Comparison of ENCODE assay signal across 18 cellular contexts in the genomic region with DNA sequence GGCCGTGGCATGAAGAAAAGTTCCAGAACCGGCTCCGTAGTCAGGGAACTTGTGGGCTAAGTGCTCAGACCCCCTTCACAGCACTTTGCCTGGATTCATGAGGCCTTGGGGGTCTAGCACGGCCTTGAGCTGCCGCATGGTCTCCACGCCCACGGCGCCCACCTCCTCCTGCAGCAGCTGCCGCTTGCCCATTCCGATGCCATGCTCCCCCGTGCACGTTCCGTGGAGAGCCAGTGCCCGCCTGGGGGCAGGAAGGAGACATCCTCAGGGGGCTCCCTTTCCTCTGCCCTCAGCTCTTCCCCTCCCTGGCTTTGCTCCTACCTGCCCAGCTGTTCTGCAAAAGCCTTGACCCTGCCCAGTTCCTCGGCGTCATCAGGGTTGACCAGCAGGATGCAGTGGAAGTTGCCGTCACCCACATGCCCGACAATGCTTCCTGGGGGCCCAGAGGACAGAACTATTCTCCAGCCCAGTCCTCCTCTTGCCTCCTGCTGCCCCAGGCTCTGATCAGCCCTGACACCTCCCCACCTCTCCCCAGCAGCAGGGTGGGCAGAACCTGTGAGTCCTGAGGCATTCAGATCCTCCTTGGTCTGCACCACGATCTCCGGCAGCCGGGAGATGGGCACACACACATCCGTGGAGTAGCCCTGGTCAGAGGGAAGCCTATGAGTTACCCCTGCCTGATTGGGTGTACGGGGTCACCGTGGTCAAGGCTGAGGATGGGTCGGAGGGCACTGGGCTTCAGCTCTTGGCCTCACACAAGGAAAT. TPM values are rescaled to one million over a fixed set of nuclear protein-coding genes. Genes with fewer than 3 reads are reported as not detected.
DNase-seq lines count a peak whose midpoint lies in the region; ATAC-seq, FAIRE-seq and TF ChIP-seq lines count a peak whose summit lies in the region.
"Had no signal": no experiment of that assay in that cellular context is flagged by ENCODE, and none has a peak within 500 bp of the region (broad histone marks: within the 10 kb centered on the region; RNA-seq: fewer than 3 reads in every experiment).

No MANE protein-coding gene starts in this region.

- H2BK15ac ChIP-seq in mesenchymal stem cell (ENCODE audit: low read depth, poor library complexity, severe bottlenecking) = peak overlapping the region; percentile 49

- no peak overlapping the region for H4K91ac ChIP-seq in mesenchymal stem cell (ENCODE audit: low read length)

- no peak for FAIRE-seq in frontal cortex (lab: Jason Lieb, UNC)

- H3K23ac ChIP-seq in mesenchymal stem cell (ENCODE audit: low read length in 2 of 2) = no peak overlapping the region

- H3K27ac Mint-ChIP-seq in MCF 10A (ENCODE audit: low read depth, unreplicated experiment) = no peak overlapping the region
- H3K27ac Mint-ChIP-seq: activated naive CD8-positive, alpha-beta T cell treated with anti-CD3 and anti-CD28 coated beads, Interleukin-2, amount 50 U/mL, for 24 hours had no signal

- no peak overlapping the region for H2BK5ac ChIP-seq in mesenchymal stem cell (ENCODE audit: low read depth, low read length, poor library complexity, severe bottlenecking)

- WGBS in mesenchymal stem cell = 94% methylated on average over 25 of the region's 25 CpGs

- no peak overlapping the region for H3K18ac ChIP-seq in mesenchymal stem cell (ENCODE audit: low read depth in 1 of 2, low read length in 2 of 2)

- H3K4me3 ChIP-seq in breast epithelium (no peak overlapping the region), mesenchymal stem cell (ENCODE audit: insufficient read depth in 1 of 2, low read depth in 1 of 2, low read length in 2 of 2) (no peak overlapping the region), subcutaneous abdominal adipose tissue (ENCODE audit: low read depth in 1 of 5, low read length in 5 of 5) (peak overlapping the region in 2 of 5 donors; percentile 13 to 28)
- H3K4me3 ChIP-seq: HAP-1, Peyer's patch had no signal

- intact Hi-C loops in breast epithelium (cut with DNase I; ENCODE audit: low total_unique reads) (no loop called here), MCF 10A (cut with micrococcal nuclease) (no loop called here)

- peak overlapping the region; percentile 84 to 91 for H3K27ac ChIP-seq in breast epithelium
- peak overlapping the region; percentile 91 for H3K27ac ChIP-seq in angular gyrus (ENCODE audit: low read depth, low read length)
- H3K27ac ChIP-seq in mesenchymal stem cell (ENCODE audit: low read length, poor library complexity, severe bottlenecking) = no peak overlapping the region
- peak overlapping the region; percentile 88 for H3K27ac ChIP-seq in subcutaneous abdominal adipose tissue (ENCODE audit: low read depth, low read length)

- POLR2A ChIA-PET in MCF 10A (lab: Yijun Ruan, JAX) = interaction anchor here (4.3 kb wide), 1 partner anchor 114 kb away, joined by 71 read pairs; the partner anchor contains the start of gene ZNRF1

- no peak overlapping the region for H2BK12ac ChIP-seq in mesenchymal stem cell (ENCODE audit: low read length in 2 of 2)

- no peak overlapping the region for H3K4ac ChIP-seq in mesenchymal stem cell (ENCODE audit: low read depth in 1 of 2, low read length in 2 of 2)

- TF ChIP-seq CTCF in breast epithelium (IDR thresholded peaks at IDR 0.05) = no peak
- no peak for TF ChIP-seq CTCF in MCF 10A (IDR thresholded peaks at IDR 0.05; ENCODE audit: unreplicated experiment)

- peaks cover 18% of the 10 kb centered on the region for H3K36me3 Mint-ChIP-seq in MCF 10A (ENCODE audit: insufficient read depth, unreplicated experiment)
- H3K36me3 Mint-ChIP-seq: naive B cell; stimulated activated memory B cell treated with anti-CD40 and anti-IgM and Interleukin-4, amounts not matched to agents 10 μg/mL and 1 μg/mL and 100 μg/mL, for 72 hours had no signal

- H4K8ac ChIP-seq in mesenchymal stem cell (ENCODE audit: low read length) = no peak overlapping the region

- no peak overlapping the region for H3K4me2 ChIP-seq in mesenchymal stem cell (ENCODE audit: low read length, poor library complexity, severe bottlenecking)

- no peaks in the 10 kb centered on the region for H3K27me3 Mint-ChIP-seq in MCF 10A (ENCODE audit: insufficient read depth, unreplicated experiment)

- no peak overlapping the region for H3K9ac ChIP-seq in mesenchymal stem cell (ENCODE audit: low read length)
- peak overlapping the region in 2 of 5 donors; percentile 16 to 22 for H3K9ac ChIP-seq in subcutaneous abdominal adipose tissue (ENCODE audit: low read length in 5 of 5)

- H2BK120ac ChIP-seq in mesenchymal stem cell (ENCODE audit: low read depth, low read length) = no peak overlapping the region

- DNase-seq in breast epithelium (ENCODE audit: low spot score in 2 of 2) = no peak
- DNase-seq in MCF 10A (ENCODE audit: unreplicated experiment) = no peak
- DNase-seq in mesenchymal stem cell = no peak
- no peak for DNase-seq in hypothalamus (lab: John Stamatoyannopoulos, UW)
- DNase-seq in frontal cortex (ENCODE audit: low spot score in 2 of 2) = no peak
- DNase-seq: activated CD8-positive, alpha-beta memory T cell treated with anti-CD3 and anti-CD28 coated beads, Interleukin-2, amount 50 U/mL, for 4 hours; activated naive CD8-positive, alpha-beta T cell treated with anti-CD3 and anti-CD28 coated beads, Interleukin-2, amount 50 U/mL, for 24 hours; cerebellar nuclear complex; left colon; naive B cell; NCI-H1930; Peyer's patch had no signal

- peaks cover 24 to 34% of the 10 kb centered on the region in 2 donors for H3K4me1 ChIP-seq in breast epithelium
- H3K4me1 ChIP-seq in mesenchymal stem cell (ENCODE audit: control insufficient read depth, insufficient read depth, low read depth, low read length) = peaks cover 38% of the 10 kb centered on the region
- peaks cover 7 to 83% (median 70%) of the 10 kb centered on the region in 5 donors for H3K4me1 ChIP-seq in subcutaneous abdominal adipose tissue (ENCODE audit: control insufficient read depth in 5 of 5, insufficient read depth in 5 of 5, low read length in 5 of 5)

- ATAC-seq in HG03432 (IDR thresholded peaks at IDR 0.05; ENCODE audit: unreplicated experiment) = no peak
- ATAC-seq: activated naive CD8-positive, alpha-beta T cell treated with anti-CD3 and anti-CD28 coated beads, Interleukin-2, amount 50 U/mL, for 24 hours; left colon; sciatic nerve; stimulated activated memory B cell treated with anti-CD40 and anti-IgM and Interleukin-4, amounts not matched to agents 10 μg/mL and 1 μg/mL and 100 μg/mL, for 72 hours had no signal

- H3K4me3 Mint-ChIP-seq in MCF 10A (ENCODE audit: unreplicated experiment) = no peak overlapping the region
- H3K4me3 Mint-ChIP-seq: activated naive CD8-positive, alpha-beta T cell treated with anti-CD3 and anti-CD28 coated beads, Interleukin-2, amount 50 U/mL, for 24 hours; naive B cell; stimulated activated memory B cell treated with anti-CD40 and anti-IgM and Interleukin-4, amounts not matched to agents 10 μg/mL and 1 μg/mL and 100 μg/mL, for 72 hours had no signal

- H3K9me3 ChIP-seq in breast epithelium (no peaks in the 10 kb centered on the region), mesenchymal stem cell (ENCODE audit: control insufficient read depth, low read length) (no peaks in the 10 kb centered on the region), subcutaneous abdominal adipose tissue (ENCODE audit: control insufficient read depth in 5 of 5, low read length in 5 of 5) (no peaks in the 10 kb centered on the region)
- H3K9me3 ChIP-seq: HAP-1, Peyer's patch had no signal

- no peak overlapping the region for H3K14ac ChIP-seq in mesenchymal stem cell (ENCODE audit: low read length in 2 of 2)

- no peak overlapping the region for H2AFZ ChIP-seq in mesenchymal stem cell (ENCODE audit: low read depth, low read length)

- no TSS peak for BruUV-seq in MCF 10A (replicated peaks; lab: Mats Ljungman, UMichigan)

- peaks cover 5% of the 10 kb centered on the region for H3K79me1 ChIP-seq in mesenchymal stem cell (replicated peaks; ENCODE audit: low read length, poor library complexity, severe bottlenecking)

- peaks cover 33% of the 10 kb centered on the region for H3K4me1 Mint-ChIP-seq in MCF 10A (ENCODE audit: insufficient read depth, unreplicated experiment)

- no peaks in the 10 kb centered on the region for H3K36me3 ChIP-seq in breast epithelium
- H3K36me3 ChIP-seq in mesenchymal stem cell (ENCODE audit: control insufficient read depth in 1 of 2, insufficient read depth in 2 of 2, low read depth in 1 of 2, low read length in 2 of 2) = peaks cover 0 to 22% of the 10 kb centered on the region in 2 experiments
- peaks cover 0 to 6% (median 0%) of the 10 kb centered on the region in 5 donors for H3K36me3 ChIP-seq in subcutaneous abdominal adipose tissue (ENCODE audit: control insufficient read depth in 5 of 5, insufficient read depth in 5 of 5, low read length in 5 of 5)
- H3K36me3 ChIP-seq: HAP-1, Peyer's patch had no signal

- no peak for TF ChIP-seq POLR2A in breast epithelium (IDR thresholded peaks at IDR 0.05)

- H3K27me3 ChIP-seq in breast epithelium (no peaks in the 10 kb centered on the region), mesenchymal stem cell (ENCODE audit: control insufficient read depth in 1 of 2, insufficient read depth in 1 of 2, low read length in 2 of 2) (peaks cover 0 to 14% of the 10 kb centered on the region in 2 experiments), subcutaneous abdominal adipose tissue (ENCODE audit: control insufficient read depth in 5 of 5, insufficient read depth in 4 of 5, low read length in 5 of 5) (peaks cover 0 to 3% (median 0%) of the 10 kb centered on the region in 5 donors)
- H3K27me3 ChIP-seq: Peyer's patch had no signal

- H3K9me3 Mint-ChIP-seq in MCF 10A (ENCODE audit: unreplicated experiment) = no peaks in the 10 kb centered on the region
- H3K9me3 Mint-ChIP-seq: activated naive CD8-positive, alpha-beta T cell treated with anti-CD3 and anti-CD28 coated beads, Interleukin-2, amount 50 U/mL, for 24 hours; naive B cell; stimulated activated memory B cell treated with anti-CD40 and anti-IgM and Interleukin-4, amounts not matched to agents 10 μg/mL and 1 μg/mL and 100 μg/mL, for 72 hours had no signal

- H2AK5ac ChIP-seq in mesenchymal stem cell (ENCODE audit: low read length, severe bottlenecking) = no peak overlapping the region

- CTCF ChIA-PET in MCF 10A (lab: Yijun Ruan, JAX) = interaction anchor here (0.6 to 6.3 kb wide), 23 partner anchors 9 to 445 kb away, joined by 3 to 199 read pairs (median 6); partner anchors contain the start of gene ZNRF1

RNA-seq across cellular contexts. Expression of gene LDHD, which starts 4.1 kb away (rescaled TPM):
- total RNA-seq in breast epithelium = 10 to 100 TPM; 10.5 to 17.6 (median 10.7) TPM
- total RNA-seq in MCF 10A (2022) = 0.15 and 0.30 TPM in 2 replicates
- polyA plus RNA-seq in mesenchymal stem cell (2013, experiment 1 of 2) = 0.32 TPM
- polyA plus RNA-seq in mesenchymal stem cell (2013, experiment 2 of 2) = 0.21 TPM
- 2.0 TPM for total RNA-seq in frontal cortex

RNA-seq across cellular contexts. Expression of gene ZFP1, which starts 35.9 kb away (rescaled TPM):
- total RNA-seq in breast epithelium = 10 to 100 TPM in 2 of 3 donors, 1 to 10 TPM in 1; 7.0 to 16.0 (median 12.5) TPM
- 11.5 and 14.0 TPM in 2 replicates for total RNA-seq in MCF 10A (2022)
- polyA plus RNA-seq in mesenchymal stem cell (2013, experiment 1 of 2) = 9.1 TPM
- polyA plus RNA-seq in mesenchymal stem cell (2013, experiment 2 of 2) = 7.8 TPM
- total RNA-seq in frontal cortex = 66.9 TPM
